17 cellular contexts compared by ENCODE assay signal in genomic region chr5:34487956-34488355, GRCh38.
DNase-seq lines count a peak whose midpoint lies in the region; ATAC-seq, FAIRE-seq and TF ChIP-seq lines count a peak whose summit lies in the region.
"Had no signal": no experiment of that assay in that cellular context is flagged by ENCODE, and none has a peak within 500 bp of the region (broad histone marks: within the 10 kb centered on the region; RNA-seq: fewer than 3 reads in every experiment).

No MANE protein-coding gene starts in this region.

- 48% methylated on average over 3 of the region's 3 CpGs for WGBS in SK-N-SH (ENCODE audit: low lambda C conversion rate)
- 61 to 68% methylated on average over 3 of the region's 3 CpGs for WGBS in esophagus squamous epithelium, 2 donors
- WGBS in pancreas, 2 donors = 38 to 53% methylated on average over 3 of the region's 3 CpGs
- WGBS in aorta, 2 donors = 4 to 5% methylated on average over 3 of the region's 3 CpGs

- H3K4me3 Mint-ChIP-seq in naive thymus-derived CD4-positive, alpha-beta T cell = no peak overlapping the region
- no peak overlapping the region for H3K4me3 Mint-ChIP-seq in activated CD4-positive, alpha-beta T cell treated with anti-CD3 and anti-CD28 coated beads for 36 hours
- H3K4me3 Mint-ChIP-seq: activated CD4-positive, alpha-beta memory T cell treated with anti-CD3 and anti-CD28 coated beads, Interleukin-2, amount 10 ng/mL, durations not matched to agents 7 days and 5 days had no signal

- H3K36me3 Mint-ChIP-seq in naive thymus-derived CD4-positive, alpha-beta T cell = no peaks in the 10 kb centered on the region
- no peaks in the 10 kb centered on the region for H3K36me3 Mint-ChIP-seq in activated CD4-positive, alpha-beta T cell treated with anti-CD3 and anti-CD28 coated beads for 36 hours (ENCODE audit: low read depth)

- POLR2A ChIA-PET in SK-N-SH (lab: Yijun Ruan, JAX) = no interaction called here
- POLR2A ChIA-PET in naive thymus-derived CD4-positive, alpha-beta T cell (lab: Charles Lee) = no interaction called here
- POLR2A ChIA-PET in activated CD4-positive, alpha-beta T cell treated with anti-CD3 and anti-CD28 coated beads for 36 hours (lab: Charles Lee) = no interaction called here

- no peaks in the 10 kb centered on the region for H3K9me2 ChIP-seq in SK-N-SH

- H3K36me3 ChIP-seq in SK-N-SH (replicated peaks in 1 of 2; ENCODE audit: control insufficient read depth in 1 of 2, insufficient read depth in 2 of 2, low read length in 1 of 2) (no peaks in the 10 kb centered on the region), esophagus squamous epithelium (no peaks in the 10 kb centered on the region), pancreas (no peaks in the 10 kb centered on the region), aorta (ENCODE audit: control insufficient read depth in 1 of 2, insufficient read depth in 2 of 2, low read length in 1 of 2) (no peaks in the 10 kb centered on the region)
- no peaks in the 10 kb centered on the region for H3K36me3 ChIP-seq in naive thymus-derived CD4-positive, alpha-beta T cell (ENCODE audit: control insufficient read depth in 2 of 3, insufficient read depth in 3 of 3, low read length in 3 of 3)

- H4K20me1 ChIP-seq in SK-N-SH (ENCODE audit: insufficient read depth) = no peaks in the 10 kb centered on the region

- peak overlapping the region; percentile 66 for H3K4me2 ChIP-seq in SK-N-SH
- H3K4me2 ChIP-seq: KMS-11 had no signal

- no peak for DNase-seq in SK-N-SH
- DNase-seq in esophagus squamous epithelium (lab: John Stamatoyannopoulos, UW) = no peak
- no peak for DNase-seq in pancreas
- DNase-seq in aorta = no peak
- DNase-seq in naive thymus-derived CD4-positive, alpha-beta T cell = no peak
- no peak for DNase-seq in NCI-H748 (lab: John Stamatoyannopoulos, UW; ENCODE audit: unreplicated experiment)
- DNase-seq in activated CD4-positive, alpha-beta T cell treated with anti-CD3 and anti-CD28 coated beads for 36 hours = no peak
- DNase-seq: activated CD4-positive, alpha-beta memory T cell treated with anti-CD3 and anti-CD28 coated beads, Interleukin-2, amount 10 ng/mL, durations not matched to agents 7 days and 5 days; amygdala; left ventricle myocardium superior; NCI-H345; stimulated activated naive CD4-positive, alpha-beta T cell had no signal

- 0 out of 2 replicates have a peak overlapping the region, but pooled peaks have one; percentile 1 for H2AFZ ChIP-seq in SK-N-SH (ENCODE audit: low read depth)

- no peak for TF ChIP-seq RAD21 in SK-N-SH (IDR thresholded peaks at IDR 0.05; ENCODE audit: low read length)

- TF ChIP-seq CTCF in SK-N-SH (IDR thresholded peaks at IDR 0.05) (no peak), esophagus squamous epithelium (IDR thresholded peaks at IDR 0.05) (no peak), pancreas (IDR thresholded peaks at IDR 0.05) (no peak)

- H3K27me3 Mint-ChIP-seq in naive thymus-derived CD4-positive, alpha-beta T cell = peaks cover 15 to 33% (median 23%) of the 10 kb centered on the region in 5 donors
- peaks cover 29% of the 10 kb centered on the region for H3K27me3 Mint-ChIP-seq in activated CD4-positive, alpha-beta T cell treated with anti-CD3 and anti-CD28 coated beads for 36 hours

- intact Hi-C loops in esophagus squamous epithelium (cut with DNase I) = loop anchor here (10.0 kb wide), 1 partner anchor 47 kb away; no protein-coding TSS in a partner anchor
- intact Hi-C loops in pancreas (cut with DNase I) = loop anchor here in 2 of 3 donors (5.0 to 10.0 kb wide), 2 partner anchors 417 to 514 kb away; no protein-coding TSS in a partner anchor
- intact Hi-C loops in aorta (cut with DNase I) = loop anchor here (2.0 to 5.0 kb wide), 4 partner anchors 34 to 411 kb away; partner anchors contain the start of gene RAI14 (in 1 of the 2)
- intact Hi-C loops in naive thymus-derived CD4-positive, alpha-beta T cell (cut with micrococcal nuclease) = loop anchor here in 1 of 2 donors (5.0 kb wide), 1 partner anchor 1439 kb away; no protein-coding TSS in a partner anchor
- intact Hi-C loops in activated CD4-positive, alpha-beta T cell treated with anti-CD3 and anti-CD28 coated beads for 36 hours (cut with DNase I, micrococcal nuclease) = loop anchor here (2.0 to 5.0 kb wide), 2 partner anchors 34 to 515 kb away; no protein-coding TSS in a partner anchor

- no peaks in the 10 kb centered on the region for H3K9me3 Mint-ChIP-seq in naive thymus-derived CD4-positive, alpha-beta T cell
- H3K9me3 Mint-ChIP-seq in activated CD4-positive, alpha-beta T cell treated with anti-CD3 and anti-CD28 coated beads for 36 hours (ENCODE audit: low read depth) = no peaks in the 10 kb centered on the region
- H3K9me3 Mint-ChIP-seq: activated CD4-positive, alpha-beta memory T cell treated with anti-CD3 and anti-CD28 coated beads, Interleukin-2, amount 10 ng/mL, durations not matched to agents 7 days and 5 days had no signal

- no peak for TF ChIP-seq POLR2A in esophagus squamous epithelium (IDR thresholded peaks at IDR 0.05)

- H3K27me3 ChIP-seq in SK-N-SH (ENCODE audit: insufficient read depth) (no peaks in the 10 kb centered on the region), esophagus squamous epithelium (no peaks in the 10 kb centered on the region), pancreas (no peaks in the 10 kb centered on the region), aorta (ENCODE audit: control insufficient read depth in 1 of 2, insufficient read depth in 2 of 2, low read length in 1 of 2) (no peaks in the 10 kb centered on the region)
- H3K27me3 ChIP-seq in naive thymus-derived CD4-positive, alpha-beta T cell (ENCODE audit: control insufficient read depth in 2 of 2, insufficient read depth in 2 of 2, low read length in 2 of 2) = no peaks in the 10 kb centered on the region

- no peak overlapping the region for H3K27ac Mint-ChIP-seq in naive thymus-derived CD4-positive, alpha-beta T cell
- no peak overlapping the region for H3K27ac Mint-ChIP-seq in activated CD4-positive, alpha-beta T cell treated with anti-CD3 and anti-CD28 coated beads for 36 hours
- H3K27ac Mint-ChIP-seq: activated CD4-positive, alpha-beta memory T cell treated with anti-CD3 and anti-CD28 coated beads, Interleukin-2, amount 10 ng/mL, durations not matched to agents 7 days and 5 days had no signal

- peak overlapping the region in 1 of 2 experiments; percentile 97; a peak in 2 of 4 replicates for H3K27ac ChIP-seq in SK-N-SH (ENCODE audit: low read depth in 2 of 2, low read length in 1 of 2)
- H3K27ac ChIP-seq in esophagus squamous epithelium = peak overlapping the region; percentile 19 to 61 (median 46)
- H3K27ac ChIP-seq in pancreas = peak overlapping the region; percentile 63 to 83 (median 76)
- peak overlapping the region; percentile 80 to 99 for H3K27ac ChIP-seq in aorta (ENCODE audit: low read depth in 1 of 2, low read length in 2 of 2)
- no peak overlapping the region for H3K27ac ChIP-seq in naive thymus-derived CD4-positive, alpha-beta T cell (ENCODE audit: low read depth, low read length)
- H3K27ac ChIP-seq: KMS-11, SK-N-MC had no signal

- ATAC-seq in SK-N-SH treated with all-trans-retinoic acid at 6 μM for 48 hours (no peak; the same call in 2 of the 3 replicates), pancreas (no peak), aorta (ENCODE audit: low FRiP score) (peak; percentile 46)
- ATAC-seq in naive thymus-derived CD4-positive, alpha-beta T cell = no peak
- no peak for ATAC-seq in activated CD4-positive, alpha-beta T cell treated with anti-CD3 and anti-CD28 coated beads for 36 hours

- H3K4me1 Mint-ChIP-seq in naive thymus-derived CD4-positive, alpha-beta T cell = peaks cover 0 to 6% (median 4%) of the 10 kb centered on the region in 7 donors
- H3K4me1 Mint-ChIP-seq in activated CD4-positive, alpha-beta T cell treated with anti-CD3 and anti-CD28 coated beads for 36 hours = peaks cover 4% of the 10 kb centered on the region
- H3K4me1 Mint-ChIP-seq: activated CD4-positive, alpha-beta memory T cell treated with anti-CD3 and anti-CD28 coated beads, Interleukin-2, amount 10 ng/mL, durations not matched to agents 7 days and 5 days had no signal

- no peak for FAIRE-seq in pancreas (lab: Jason Lieb, UNC)
- FAIRE-seq: G401.6 had no signal

- no peak for TF ChIP-seq EP300 in SK-N-SH (IDR thresholded peaks at IDR 0.05; ENCODE audit: borderline replicate concordance in 1 of 2, low read depth in 1 of 2, low read length in 1 of 2)

- peaks cover 16% of the 10 kb centered on the region for H3F3A ChIP-seq in SK-N-SH (replicated peaks; ENCODE audit: insufficient read depth)

- H3K4me1 ChIP-seq in SK-N-SH (ENCODE audit: control insufficient read depth in 1 of 2, insufficient read depth in 2 of 2, low read depth in 1 of 2, low read length in 1 of 2) (peaks cover 0 to 21% of the 10 kb centered on the region in 2 experiments), esophagus squamous epithelium (peaks cover 0 to 29% (median 8%) of the 10 kb centered on the region in 3 donors), pancreas (peaks cover 24 to 54% (median 45%) of the 10 kb centered on the region in 3 donors), aorta (ENCODE audit: control insufficient read depth in 1 of 2, insufficient read depth in 2 of 2, low read length in 2 of 2) (peaks cover 5% of the 10 kb centered on the region in 2 donors)
- no peaks in the 10 kb centered on the region for H3K4me1 ChIP-seq in naive thymus-derived CD4-positive, alpha-beta T cell (ENCODE audit: control insufficient read depth in 2 of 2, insufficient read depth in 2 of 2, low read length in 2 of 2)

- CTCF ChIA-PET in SK-N-SH (lab: Yijun Ruan, JAX) = interaction anchor here (1.1 to 4.7 kb wide), 4 partner anchors 12 to 515 kb away, joined by 3 to 61 read pairs (median 7); no protein-coding TSS in a partner anchor
- CTCF ChIA-PET in naive thymus-derived CD4-positive, alpha-beta T cell (lab: Charles Lee) = interaction anchor here (1.2 kb wide), 1 partner anchor 416 kb away, joined by 3 read pairs; no protein-coding TSS in a partner anchor
- CTCF ChIA-PET in activated CD4-positive, alpha-beta T cell treated with anti-CD3 and anti-CD28 coated beads for 36 hours (lab: Charles Lee) = interaction anchor here (0.8 to 2.5 kb wide), 6 partner anchors 11 to 411 kb away, joined by 3 to 18 read pairs (median 5); no protein-coding TSS in a partner anchor

- H3K4me3 ChIP-seq in SK-N-SH (ENCODE audit: low read depth in 2 of 2, low read length in 1 of 2) (no peak overlapping the region), esophagus squamous epithelium (no peak overlapping the region), pancreas (no peak overlapping the region), aorta (ENCODE audit: low read length in 2 of 2) (no peak overlapping the region)
- H3K4me3 ChIP-seq in naive thymus-derived CD4-positive, alpha-beta T cell (ENCODE audit: low read length) = no peak overlapping the region
- H3K4me3 ChIP-seq: SK-N-MC, skin epidermis had no signal

- peak overlapping the region; percentile 60; the same call in 1 of the 2 replicates for H3K9ac ChIP-seq in SK-N-SH
- H3K9ac ChIP-seq: KMS-11 had no signal

- H3K79me2 ChIP-seq in SK-N-SH (ENCODE audit: insufficient read depth) = no peaks in the 10 kb centered on the region

- no peaks in the 10 kb centered on the region for H3K9me3 ChIP-seq in SK-N-SH
- no peaks in the 10 kb centered on the region for H3K9me3 ChIP-seq in esophagus squamous epithelium
- no peaks in the 10 kb centered on the region for H3K9me3 ChIP-seq in pancreas
- H3K9me3 ChIP-seq in aorta (ENCODE audit: control insufficient read depth, low read length) = no peaks in the 10 kb centered on the region
- H3K9me3 ChIP-seq in naive thymus-derived CD4-positive, alpha-beta T cell (ENCODE audit: control insufficient read depth in 2 of 3, low read length in 3 of 3) = no peaks in the 10 kb centered on the region
